ENCODE assay signal across 1 cellular context in genomic region chr3:69288161-69288895, GRCh38.
A peak's percentile ranks its signal among the peaks of the same experiment; 100 is the strongest.
TF ChIP-seq lines count a peak whose summit lies in the region.

No MANE protein-coding gene starts in this region.

TF ChIP-seq in WTC11, 78 proteins besides CTCF, POLR2A, EP300 and RAD21 (continued from another document):
- TF ChIP-seq PRDM15 (CRISPR knock-in tag; IDR thresholded peaks at IDR 0.05): peak; percentile 89
- TF ChIP-seq FOXP1 (CRISPR knock-in tag; IDR thresholded peaks at IDR 0.05; ENCODE audit: borderline replicate concordance): 0 out of 2 replicates have a peak, but pooled peaks have one; percentile 33
- TF ChIP-seq ZNF425 (CRISPR knock-in tag; conservative IDR thresholded peaks at IDR 0.05): no peak
- TF ChIP-seq ZBTB21 (CRISPR knock-in tag; IDR thresholded peaks at IDR 0.05; ENCODE audit: borderline replicate concordance): peak; percentile 66; the same call in 1 of the 2 replicates
- TF ChIP-seq MAX (CRISPR knock-in tag; IDR thresholded peaks at IDR 0.05): peak; percentile 50; the same call in 1 of the 2 replicates
- no peak for TF ChIP-seq FOXJ3 (CRISPR knock-in tag; IDR thresholded peaks at IDR 0.05; ENCODE audit: borderline replicate concordance)
- TF ChIP-seq SP1 (CRISPR knock-in tag; conservative IDR thresholded peaks at IDR 0.05): no peak
